ENCODE assay signal across 18 cellular contexts in the genomic region with DNA sequence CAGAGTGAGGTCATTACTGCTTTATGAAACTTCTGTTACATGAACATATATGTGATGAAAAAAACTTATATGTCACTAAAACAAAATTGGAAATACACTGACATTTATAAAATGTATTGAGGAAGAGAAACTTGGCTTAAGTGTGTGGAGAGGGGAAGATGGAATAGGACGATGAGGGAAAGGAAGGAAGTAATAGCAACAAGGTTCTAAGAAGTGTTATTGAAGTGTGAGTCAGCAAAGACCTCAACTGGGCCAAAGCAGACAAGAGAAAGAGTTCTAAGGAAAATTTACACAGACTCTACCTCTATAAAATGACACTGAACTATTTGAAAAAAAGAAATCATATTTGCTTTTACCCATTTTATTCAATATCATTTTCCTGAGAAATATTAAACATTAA. TPM values are rescaled to one million over a fixed set of nuclear protein-coding genes. Genes with fewer than 3 reads are reported as not detected.
A peak's percentile ranks its signal among the peaks of the same experiment; 100 is the strongest.
DNase-seq lines count a peak whose midpoint lies in the region; ATAC-seq, FAIRE-seq and TF ChIP-seq lines count a peak whose summit lies in the region.
"Had no signal": no experiment of that assay in that cellular context is flagged by ENCODE, and none has a peak within 500 bp of the region (broad histone marks: within the 10 kb centered on the region; RNA-seq: fewer than 3 reads in every experiment).

No MANE protein-coding gene starts in this region.

- H3K9me3 Mint-ChIP-seq in astrocyte (ENCODE audit: unreplicated experiment), result no peaks in the 10 kb centered on the region
- H3K9me3 Mint-ChIP-seq in natural killer cell treated with Interleukin-12 subunit alpha and Interleukin-12 subunit beta and Interleukin-15 and Interleukin-18, amount 100 ng/mL, for 72 hours, result no peaks in the 10 kb centered on the region
- H3K9me3 Mint-ChIP-seq: effector memory CD8-positive, alpha-beta T cell; H9 had no signal

- peaks cover 29% of the 10 kb centered on the region for H3K79me2 ChIP-seq in astrocyte (ENCODE audit: insufficient read depth, low read length)

- no peak overlapping the region for H3K27ac ChIP-seq in astrocyte (ENCODE audit: low read depth, low read length)
- H3K27ac ChIP-seq: ascending aorta had no signal

- H3K4me3 Mint-ChIP-seq in astrocyte (ENCODE audit: unreplicated experiment), result no peak overlapping the region
- H3K4me3 Mint-ChIP-seq in natural killer cell treated with Interleukin-12 subunit alpha and Interleukin-12 subunit beta and Interleukin-15 and Interleukin-18, amount 100 ng/mL, for 72 hours, result peak overlapping the region; percentile 45
- H3K4me3 Mint-ChIP-seq in T-helper 17 cell, result no peak overlapping the region
- H3K4me3 Mint-ChIP-seq: effector memory CD8-positive, alpha-beta T cell; H9 had no signal

- H3K9ac ChIP-seq in astrocyte (ENCODE audit: low read length), result no peak overlapping the region

- no peak overlapping the region for H2AFZ ChIP-seq in astrocyte (ENCODE audit: low read depth, low read length)

- H3K9me3 ChIP-seq in astrocyte (ENCODE audit: insufficient read depth, low read depth, low read length), result no peaks in the 10 kb centered on the region
- no peaks in the 10 kb centered on the region for H3K9me3 ChIP-seq in T-helper 17 cell (ENCODE audit: control insufficient read depth, low read length, poor library complexity, severe bottlenecking)
- H3K9me3 ChIP-seq: ascending aorta had no signal

- H3K27me3 Mint-ChIP-seq in astrocyte (ENCODE audit: low read depth, unreplicated experiment) (no peaks in the 10 kb centered on the region), T-helper 17 cell (no peaks in the 10 kb centered on the region)
- no peaks in the 10 kb centered on the region for H3K27me3 Mint-ChIP-seq in natural killer cell treated with Interleukin-12 subunit alpha and Interleukin-12 subunit beta and Interleukin-15 and Interleukin-18, amount 100 ng/mL, for 72 hours
- H3K27me3 Mint-ChIP-seq: effector memory CD8-positive, alpha-beta T cell had no signal

- TF ChIP-seq CTCF in astrocyte (IDR thresholded peaks at IDR 0.05; ENCODE audit: insufficient read depth, low read depth, low read length), result no peak

- peaks cover 9% of the 10 kb centered on the region for H3K36me3 Mint-ChIP-seq in astrocyte (ENCODE audit: low read depth, unreplicated experiment)
- H3K36me3 Mint-ChIP-seq in natural killer cell treated with Interleukin-12 subunit alpha and Interleukin-12 subunit beta and Interleukin-15 and Interleukin-18, amount 100 ng/mL, for 72 hours, result peaks cover 8% of the 10 kb centered on the region
- peaks cover 15% of the 10 kb centered on the region for H3K36me3 Mint-ChIP-seq in T-helper 17 cell (ENCODE audit: low read depth)

- no peaks in the 10 kb centered on the region for H3K27me3 ChIP-seq in astrocyte (ENCODE audit: insufficient read depth, low read length)
- H3K27me3 ChIP-seq: ascending aorta had no signal

- H3K36me3 ChIP-seq in astrocyte (ENCODE audit: insufficient read depth, low read length), result peaks cover 2% of the 10 kb centered on the region

- no peaks in the 10 kb centered on the region for H3K4me1 ChIP-seq in astrocyte (ENCODE audit: insufficient read depth, low read length)
- H3K4me1 ChIP-seq: ascending aorta had no signal

- DNase-seq in ELR (ENCODE audit: low read depth) (peak; percentile 18), NOMO-1 (lab: John Stamatoyannopoulos, UW; ENCODE audit: unreplicated experiment in 2 of 2) (peak; percentile 20 to 57), astrocyte (ENCODE audit: low read depth) (peak; percentile 18), T-helper 17 cell (no peak)
- no peak for DNase-seq in natural killer cell treated with Interleukin-12 subunit alpha and Interleukin-12 subunit beta and Interleukin-15 and Interleukin-18, amount 100 ng/mL, for 72 hours (ENCODE audit: low spot score)
- DNase-seq: effector memory CD8-positive, alpha-beta T cell; H9; hypothalamus; NCI-H187 treated with DMSO at 0.1 percent for 48 hours; NCI-H82; SW 1271 had no signal

- no peak for FAIRE-seq in astrocyte (lab: Jason Lieb, UNC)
- FAIRE-seq: HepG2 had no signal

- no peak for ATAC-seq in natural killer cell treated with Interleukin-12 subunit alpha and Interleukin-12 subunit beta and Interleukin-15 and Interleukin-18, amount 100 ng/mL, for 72 hours
- ATAC-seq in GM21423 (IDR thresholded peaks at IDR 0.05; ENCODE audit: unreplicated experiment), result no peak
- no peak for ATAC-seq in T-helper 17 cell
- no peak for ATAC-seq in HG02852 (IDR thresholded peaks at IDR 0.05; ENCODE audit: unreplicated experiment)
- ATAC-seq: effector memory CD8-positive, alpha-beta T cell; HepG2 had no signal

- peaks cover 22% of the 10 kb centered on the region for H4K20me1 ChIP-seq in astrocyte (ENCODE audit: insufficient read depth, low read length)

- no peak overlapping the region for H3K4me2 ChIP-seq in astrocyte (ENCODE audit: low read length)

- H3K27ac Mint-ChIP-seq in astrocyte (ENCODE audit: unreplicated experiment), result peak overlapping the region; percentile 79
- peak overlapping the region; percentile 33 to 69 for H3K27ac Mint-ChIP-seq in natural killer cell treated with Interleukin-12 subunit alpha and Interleukin-12 subunit beta and Interleukin-15 and Interleukin-18, amount 100 ng/mL, for 72 hours
- H3K27ac Mint-ChIP-seq in T-helper 17 cell, result no peak overlapping the region

- no peak overlapping the region for H3K4me3 ChIP-seq in astrocyte (ENCODE audit: insufficient read depth, low read depth, low read length)
- H3K4me3 ChIP-seq: ascending aorta had no signal

- peaks cover 10% of the 10 kb centered on the region for H3K4me1 Mint-ChIP-seq in astrocyte (ENCODE audit: low read depth, unreplicated experiment)
- peaks cover 9 to 12% of the 10 kb centered on the region in 2 donors for H3K4me1 Mint-ChIP-seq in natural killer cell treated with Interleukin-12 subunit alpha and Interleukin-12 subunit beta and Interleukin-15 and Interleukin-18, amount 100 ng/mL, for 72 hours (ENCODE audit: low read depth in 2 of 2)
- H3K4me1 Mint-ChIP-seq in T-helper 17 cell, result peaks cover 14% of the 10 kb centered on the region

RNA-seq across cellular contexts. Expression of gene SNX3, which starts 38.3 kb away (rescaled TPM):
- total RNA-seq in astrocyte, result 154 and 165 TPM in 2 replicates
- 10 to 100 TPM; 40.8 to 76.6 TPM for total RNA-seq in natural killer cell treated with Interleukin-12 subunit alpha and Interleukin-12 subunit beta and Interleukin-15 and Interleukin-18, amount 100 ng/mL, for 72 hours
- total RNA-seq in T-helper 17 cell, result 10 to 100 TPM; 51.5 to 52.3 TPM

RNA-seq across cellular contexts. Expression of gene NR2E1, which starts 56.7 kb away (rescaled TPM):
- total RNA-seq in astrocyte, result not detected in 2 replicates
- not detected for total RNA-seq in natural killer cell treated with Interleukin-12 subunit alpha and Interleukin-12 subunit beta and Interleukin-15 and Interleukin-18, amount 100 ng/mL, for 72 hours
- not detected for total RNA-seq in T-helper 17 cell
- total RNA-seq: ascending aorta, H9, HepG2, mesenteric fat pad, renal cortical epithelial cell, subcutaneous adipose tissue had no signal

Comparison
In these comparisons a context has a peak if more than half of its experiments do, and no peak if none do; other contexts are left out.
1. DNase-seq: peak in ELR (single experiment), NOMO-1 (2 of 2) and astrocyte (single experiment); none in natural killer cell treated with Interleukin-12 subunit alpha and Interleukin-12 subunit beta and Interleukin-15 and Interleukin-18, amount 100 ng/mL, for 72 hours (single experiment) and T-helper 17 cell (0 of 3).